Comparison of ENCODE assay signal across 8 cellular contexts in genomic region chr12:4421590-4422031, GRCh38. TPM values are rescaled to one million over a fixed set of nuclear protein-coding genes. Genes with fewer than 3 reads are reported as not detected.
DNase-seq lines count a peak whose midpoint lies in the region; ATAC-seq, FAIRE-seq and TF ChIP-seq lines count a peak whose summit lies in the region.

No MANE protein-coding gene starts in this region.

- peak; percentile 49 for ATAC-seq in left lung
- ATAC-seq in GM19023 (IDR thresholded peaks at IDR 0.05; ENCODE audit: unreplicated experiment), result no peak
- ATAC-seq in GM18909 (IDR thresholded peaks at IDR 0.05; ENCODE audit: poor library complexity, unreplicated experiment), result no peak

- H3K36me3 ChIP-seq in left lung, result no peaks in the 10 kb centered on the region

- FAIRE-seq in H54 (lab: Jason Lieb, UNC), result no peak

- no peaks in the 10 kb centered on the region for H3K36me3 Mint-ChIP-seq in Calu3 (ENCODE audit: insufficient read depth, unreplicated experiment)
- no peaks in the 10 kb centered on the region for H3K36me3 Mint-ChIP-seq in MCF 10A (ENCODE audit: insufficient read depth, unreplicated experiment)

- no peak overlapping the region for H3K4me3 Mint-ChIP-seq in Calu3 (ENCODE audit: low read depth, unreplicated experiment)
- no peak overlapping the region for H3K4me3 Mint-ChIP-seq in MCF 10A (ENCODE audit: unreplicated experiment)

- H3K27me3 Mint-ChIP-seq in Calu3 (ENCODE audit: unreplicated experiment), result peaks cover 54% of the 10 kb centered on the region
- peaks cover 20% of the 10 kb centered on the region for H3K27me3 Mint-ChIP-seq in MCF 10A (ENCODE audit: insufficient read depth, unreplicated experiment)

- DNase-seq in Calu3 (peak; percentile 35), H54 (ENCODE audit: insufficient read length, low spot score) (peak; percentile 50), NCI-H82 treated with DMSO at 0.1 percent for 48 hours (lab: John Stamatoyannopoulos, UW; ENCODE audit: unreplicated experiment) (peak; percentile 49), MCF 10A (ENCODE audit: unreplicated experiment) (peak; percentile 64), left lung (no peak)
- DNase-seq in activated naive CD4-positive, alpha-beta T cell treated with anti-CD3 and anti-CD28 coated beads, Interleukin-2, amount 50 U/mL, for 16 hours, result no peak

- H3K9me3 Mint-ChIP-seq in Calu3 (ENCODE audit: low read depth, unreplicated experiment) (no peaks in the 10 kb centered on the region), MCF 10A (ENCODE audit: unreplicated experiment) (no peaks in the 10 kb centered on the region)

- H3K27ac ChIP-seq in left lung, result no peak overlapping the region

- BruUV-seq in Calu3 (replicated peaks; lab: Mats Ljungman, UMichigan), result no TSS peak
- BruUV-seq in MCF 10A (replicated peaks; lab: Mats Ljungman, UMichigan), result no TSS peak

- H3K4me3 ChIP-seq in left lung, result no peak overlapping the region

- H3K27ac Mint-ChIP-seq in Calu3 (ENCODE audit: unreplicated experiment), result no peak overlapping the region
- no peak overlapping the region for H3K27ac Mint-ChIP-seq in MCF 10A (ENCODE audit: low read depth, unreplicated experiment)

- CTCF ChIA-PET in Calu3 (lab: Charles Lee) (no interaction called here), MCF 10A (lab: Yijun Ruan, JAX) (interaction anchor here (0.6 to 5.1 kb wide), 22 partner anchors 9 to 444 kb away, joined by 3 to 73 read pairs (median 4); partner anchors contain the start of genes DYRK4 and FGF23)

- no peak for TF ChIP-seq POLR2A in H54 (IDR thresholded peaks at IDR 0.05; ENCODE audit: low read depth, low read length)

- no peaks in the 10 kb centered on the region for H3K4me1 ChIP-seq in left lung

- intact Hi-C loops in Calu3 (cut with micrococcal nuclease; ENCODE audit: unreplicated experiment) (loop anchor here (1.0 to 2.0 kb wide), 2 partner anchors 106 to 337 kb away; no protein-coding TSS in a partner anchor), MCF 10A (cut with micrococcal nuclease) (loop anchor here (1.0 to 5.0 kb wide), 3 partner anchors 106 to 337 kb away; no protein-coding TSS in a partner anchor), left lung (cut with DNase I) (no loop called here)

- H3K27me3 ChIP-seq in left lung, result peaks cover 0 to 35% of the 10 kb centered on the region in 2 donors

- H3K4me1 Mint-ChIP-seq in Calu3 (ENCODE audit: low read depth, unreplicated experiment), result no peaks in the 10 kb centered on the region
- peaks cover 5% of the 10 kb centered on the region for H3K4me1 Mint-ChIP-seq in MCF 10A (ENCODE audit: insufficient read depth, unreplicated experiment)

- H3K9me3 ChIP-seq in left lung, result no peaks in the 10 kb centered on the region

- TF ChIP-seq CTCF in Calu3 (IDR thresholded peaks at IDR 0.05; ENCODE audit: unreplicated experiment) (peak; percentile 37), MCF 10A (IDR thresholded peaks at IDR 0.05; ENCODE audit: unreplicated experiment) (peak; percentile 49), left lung (IDR thresholded peaks at IDR 0.05) (peak; percentile 40 to 44)

- POLR2A ChIA-PET in MCF 10A (lab: Yijun Ruan, JAX), result no interaction called here

RNA-seq across cellular contexts. Expression of gene FGF6, which starts 24.0 kb away (rescaled TPM):
- not detected in 2 replicates for total RNA-seq in Calu3 (2022)
- not detected in 2 replicates for total RNA-seq in MCF 10A (2022)
- total RNA-seq in left lung, result not detected

RNA-seq across cellular contexts. Expression of gene FGF23, which starts 42.1 kb away (rescaled TPM):
- total RNA-seq in Calu3 (2022), result not detected in 2 replicates
- not detected in 2 replicates for total RNA-seq in MCF 10A (2022)
- not detected for total RNA-seq in left lung

Comparison
In these comparisons a context has a peak if more than half of its experiments do, and no peak if none do; other contexts are left out.
1. DNase-seq: peak in Calu3 (single experiment), H54 (single experiment), NCI-H82 treated with DMSO at 0.1 percent for 48 hours (single experiment) and MCF 10A (single experiment); none in left lung (0 of 2) and activated naive CD4-positive, alpha-beta T cell treated with anti-CD3 and anti-CD28 coated beads, Interleukin-2, amount 50 U/mL, for 16 hours (single experiment).
2. intact Hi-C loops: an anchor here in Calu3 (1.0 to 2.0 kb wide) and MCF 10A (1.0 to 5.0 kb wide); none called in left lung.
3. Peak in every context shown above with its lines, with median percentiles within 50 percentile points of each other: CTCF ChIP-seq.